14 cellular contexts compared by ENCODE assay signal in genomic region chr13:39859898-39860297, GRCh38.
DNase-seq lines count a peak whose midpoint lies in the region; ATAC-seq and TF ChIP-seq lines count a peak whose summit lies in the region.
"Had no signal": no experiment of that assay in that cellular context is flagged by ENCODE, and none has a peak within 500 bp of the region (broad histone marks: within the 10 kb centered on the region; RNA-seq: fewer than 3 reads in every experiment).

No MANE protein-coding gene starts in this region.

- no peaks in the 10 kb centered on the region for H3K27me3 Mint-ChIP-seq in WTC11 (ENCODE audit: low read depth)

- CTCF ChIA-PET in WTC11 (lab: Charles Lee): no interaction called here

- H3K36me3 Mint-ChIP-seq in WTC11: no peaks in the 10 kb centered on the region

- H3K27ac Mint-ChIP-seq in WTC11: no peak overlapping the region
- H3K27ac Mint-ChIP-seq: CD4-positive, alpha-beta T cell had no signal

- ATAC-seq in SK-N-SH treated with all-trans-retinoic acid at 6 μM for 48 hours: no peak
- ATAC-seq in WTC11: no peak
- ATAC-seq: A549 had no signal

- peaks cover 7% of the 10 kb centered on the region; the same call in 1 of the 2 replicates for H3K4me1 Mint-ChIP-seq in WTC11

- DNase-seq in DMS 273 (lab: John Stamatoyannopoulos, UW; ENCODE audit: unreplicated experiment): peak; percentile 55
- DNase-seq in DMS 273 treated with DMSO at 0.1 percent for 48 hours (lab: John Stamatoyannopoulos, UW): no peak
- peak; percentile 93 for DNase-seq in NCI-H82 (lab: John Stamatoyannopoulos, UW)
- DNase-seq in NCI-H748 treated with DMSO at 0.1 percent for 48 hours (lab: John Stamatoyannopoulos, UW): no peak
- DNase-seq in dedifferentiated amniotic fluid mesenchymal stem cell (ENCODE audit: extremely low spot score): no peak
- DNase-seq in WTC11 (ENCODE audit: low spot score): no peak
- DNase-seq: AML-193; Caco-2; CD4-positive, alpha-beta T cell; DMS79 treated with DMSO at 0.1 percent for 48 hours; GF-D8; GM23248 had no signal

- no peak for TF ChIP-seq CTCF in WTC11 (IDR thresholded peaks at IDR 0.05)

- H3K4me3 Mint-ChIP-seq in WTC11: no peak overlapping the region
- H3K4me3 Mint-ChIP-seq: CD4-positive, alpha-beta T cell had no signal

- POLR2A ChIA-PET in WTC11 (lab: Charles Lee): no interaction called here

- no peaks in the 10 kb centered on the region for H3K9me3 Mint-ChIP-seq in WTC11
- H3K9me3 Mint-ChIP-seq: CD4-positive, alpha-beta T cell had no signal

TF ChIP-seq in SK-N-SH treated with all-trans-retinoic acid at 6 μM for 48 hours, 23 proteins besides CTCF, POLR2A, EP300 and RAD21:
- TF ChIP-seq TCF4 (CRISPR knock-in tag; IDR thresholded peaks at IDR 0.05; ENCODE audit: borderline replicate concordance): peak; percentile 77
- TF ChIP-seq ZFP3 (CRISPR knock-in tag; IDR thresholded peaks at IDR 0.05): no peak
- TF ChIP-seq TSHZ2 (CRISPR knock-in tag; IDR thresholded peaks at IDR 0.05): peak; percentile 53; the same call in 1 of the 2 replicates
TF ChIP-seq in SK-N-SH treated with all-trans-retinoic acid at 6 μM for 48 hours: peak in this region for 2.

TF ChIP-seq in WTC11, 78 proteins besides CTCF, POLR2A, EP300 and RAD21:
- TF ChIP-seq ARID4B (CRISPR knock-in tag; IDR thresholded peaks at IDR 0.05; ENCODE audit: borderline replicate concordance) (no peak), ZNF232 (CRISPR knock-in tag; IDR thresholded peaks at IDR 0.05) (no peak), NR3C1 (CRISPR knock-in tag; conservative IDR thresholded peaks at IDR 0.05; ENCODE audit: low read depth) (no peak), AR (CRISPR knock-in tag; IDR thresholded peaks at IDR 0.05) (no peak), SMAD3 (CRISPR knock-in tag; IDR thresholded peaks at IDR 0.05; ENCODE audit: borderline replicate concordance) (no peak), IRF2 (CRISPR knock-in tag; IDR thresholded peaks at IDR 0.05; ENCODE audit: borderline replicate concordance, low read depth) (no peak), ZBTB21 (CRISPR knock-in tag; IDR thresholded peaks at IDR 0.05; ENCODE audit: borderline replicate concordance) (no peak), ZMAT4 (CRISPR knock-in tag; IDR thresholded peaks at IDR 0.05) (no peak), PRDM15 (CRISPR knock-in tag; IDR thresholded peaks at IDR 0.05) (no peak)

Comparison
In these comparisons a context has a peak if more than half of its experiments do, and no peak if none do; other contexts are left out.
1. DNase-seq: peak in DMS 273 (single experiment) and NCI-H82 (single experiment); none in DMS 273 treated with DMSO at 0.1 percent for 48 hours (single experiment), NCI-H748 treated with DMSO at 0.1 percent for 48 hours (single experiment), dedifferentiated amniotic fluid mesenchymal stem cell (single experiment) and WTC11 (single experiment).